1 cellular context compared by ENCODE assay signal in the genomic region with DNA sequence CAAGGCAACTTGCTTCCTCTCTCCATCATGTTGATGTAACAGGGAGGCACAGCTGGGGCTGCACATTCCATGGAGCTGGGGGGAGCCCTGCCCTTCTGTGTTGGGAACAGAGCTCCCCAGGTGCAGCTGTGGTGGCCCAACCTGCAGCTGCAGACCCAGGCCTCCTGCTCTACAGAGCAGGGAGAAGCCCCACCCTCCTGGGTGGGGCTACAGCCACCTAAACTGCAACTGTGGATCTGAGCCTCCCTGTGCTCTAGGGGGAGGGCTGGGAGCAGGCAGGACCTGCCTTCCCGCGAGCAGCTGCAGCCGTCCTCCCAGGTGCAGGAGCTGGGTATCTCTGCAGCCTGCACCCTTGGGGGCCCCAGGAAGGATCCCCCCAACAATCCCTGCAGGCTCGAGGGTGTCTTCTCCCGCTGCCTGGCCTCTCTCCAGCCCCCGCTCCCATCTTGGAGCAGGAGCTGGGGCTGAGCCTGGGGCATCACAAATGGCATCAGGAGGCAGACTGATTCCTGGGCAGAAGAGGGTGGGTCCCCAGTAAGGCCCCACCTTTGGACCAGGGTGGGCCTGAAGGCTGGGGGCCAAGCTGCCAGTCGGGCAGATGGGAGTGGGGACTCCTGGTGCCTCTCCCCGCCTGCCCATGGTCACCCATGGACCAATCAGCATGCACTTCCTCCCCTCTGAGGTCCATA.
TF ChIP-seq lines count a peak whose summit lies in the region.

No MANE protein-coding gene starts in this region.

TF ChIP-seq in GM23338, 12 proteins besides CTCF, POLR2A, EP300 and RAD21 (continued from another document):
- TF ChIP-seq, protein P1, sequence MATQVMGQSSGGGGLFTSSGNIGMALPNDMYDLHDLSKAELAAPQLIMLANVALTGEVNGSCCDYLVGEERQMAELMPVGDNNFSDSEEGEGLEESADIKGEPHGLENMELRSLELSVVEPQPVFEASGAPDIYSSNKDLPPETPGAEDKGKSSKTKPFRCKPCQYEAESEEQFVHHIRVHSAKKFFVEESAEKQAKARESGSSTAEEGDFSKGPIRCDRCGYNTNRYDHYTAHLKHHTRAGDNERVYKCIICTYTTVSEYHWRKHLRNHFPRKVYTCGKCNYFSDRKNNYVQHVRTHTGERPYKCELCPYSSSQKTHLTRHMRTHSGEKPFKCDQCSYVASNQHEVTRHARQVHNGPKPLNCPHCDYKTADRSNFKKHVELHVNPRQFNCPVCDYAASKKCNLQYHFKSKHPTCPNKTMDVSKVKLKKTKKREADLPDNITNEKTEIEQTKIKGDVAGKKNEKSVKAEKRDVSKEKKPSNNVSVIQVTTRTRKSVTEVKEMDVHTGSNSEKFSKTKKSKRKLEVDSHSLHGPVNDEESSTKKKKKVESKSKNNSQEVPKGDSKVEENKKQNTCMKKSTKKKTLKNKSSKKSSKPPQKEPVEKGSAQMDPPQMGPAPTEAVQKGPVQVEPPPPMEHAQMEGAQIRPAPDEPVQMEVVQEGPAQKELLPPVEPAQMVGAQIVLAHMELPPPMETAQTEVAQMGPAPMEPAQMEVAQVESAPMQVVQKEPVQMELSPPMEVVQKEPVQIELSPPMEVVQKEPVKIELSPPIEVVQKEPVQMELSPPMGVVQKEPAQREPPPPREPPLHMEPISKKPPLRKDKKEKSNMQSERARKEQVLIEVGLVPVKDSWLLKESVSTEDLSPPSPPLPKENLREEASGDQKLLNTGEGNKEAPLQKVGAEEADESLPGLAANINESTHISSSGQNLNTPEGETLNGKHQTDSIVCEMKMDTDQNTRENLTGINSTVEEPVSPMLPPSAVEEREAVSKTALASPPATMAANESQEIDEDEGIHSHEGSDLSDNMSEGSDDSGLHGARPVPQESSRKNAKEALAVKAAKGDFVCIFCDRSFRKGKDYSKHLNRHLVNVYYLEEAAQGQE (IDR thresholded peaks at IDR 0.05; ENCODE audit: unreplicated experiment), result no peak
- TF ChIP-seq, protein P2, sequence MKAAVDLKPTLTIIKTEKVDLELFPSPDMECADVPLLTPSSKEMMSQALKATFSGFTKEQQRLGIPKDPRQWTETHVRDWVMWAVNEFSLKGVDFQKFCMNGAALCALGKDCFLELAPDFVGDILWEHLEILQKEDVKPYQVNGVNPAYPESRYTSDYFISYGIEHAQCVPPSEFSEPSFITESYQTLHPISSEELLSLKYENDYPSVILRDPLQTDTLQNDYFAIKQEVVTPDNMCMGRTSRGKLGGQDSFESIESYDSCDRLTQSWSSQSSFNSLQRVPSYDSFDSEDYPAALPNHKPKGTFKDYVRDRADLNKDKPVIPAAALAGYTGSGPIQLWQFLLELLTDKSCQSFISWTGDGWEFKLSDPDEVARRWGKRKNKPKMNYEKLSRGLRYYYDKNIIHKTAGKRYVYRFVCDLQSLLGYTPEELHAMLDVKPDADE (IDR thresholded peaks at IDR 0.05), result no peak
- TF ChIP-seq POLR2AphosphoS5 (IDR thresholded peaks at IDR 0.05; ENCODE audit: low read depth), result no peak
- TF ChIP-seq, protein P3, sequence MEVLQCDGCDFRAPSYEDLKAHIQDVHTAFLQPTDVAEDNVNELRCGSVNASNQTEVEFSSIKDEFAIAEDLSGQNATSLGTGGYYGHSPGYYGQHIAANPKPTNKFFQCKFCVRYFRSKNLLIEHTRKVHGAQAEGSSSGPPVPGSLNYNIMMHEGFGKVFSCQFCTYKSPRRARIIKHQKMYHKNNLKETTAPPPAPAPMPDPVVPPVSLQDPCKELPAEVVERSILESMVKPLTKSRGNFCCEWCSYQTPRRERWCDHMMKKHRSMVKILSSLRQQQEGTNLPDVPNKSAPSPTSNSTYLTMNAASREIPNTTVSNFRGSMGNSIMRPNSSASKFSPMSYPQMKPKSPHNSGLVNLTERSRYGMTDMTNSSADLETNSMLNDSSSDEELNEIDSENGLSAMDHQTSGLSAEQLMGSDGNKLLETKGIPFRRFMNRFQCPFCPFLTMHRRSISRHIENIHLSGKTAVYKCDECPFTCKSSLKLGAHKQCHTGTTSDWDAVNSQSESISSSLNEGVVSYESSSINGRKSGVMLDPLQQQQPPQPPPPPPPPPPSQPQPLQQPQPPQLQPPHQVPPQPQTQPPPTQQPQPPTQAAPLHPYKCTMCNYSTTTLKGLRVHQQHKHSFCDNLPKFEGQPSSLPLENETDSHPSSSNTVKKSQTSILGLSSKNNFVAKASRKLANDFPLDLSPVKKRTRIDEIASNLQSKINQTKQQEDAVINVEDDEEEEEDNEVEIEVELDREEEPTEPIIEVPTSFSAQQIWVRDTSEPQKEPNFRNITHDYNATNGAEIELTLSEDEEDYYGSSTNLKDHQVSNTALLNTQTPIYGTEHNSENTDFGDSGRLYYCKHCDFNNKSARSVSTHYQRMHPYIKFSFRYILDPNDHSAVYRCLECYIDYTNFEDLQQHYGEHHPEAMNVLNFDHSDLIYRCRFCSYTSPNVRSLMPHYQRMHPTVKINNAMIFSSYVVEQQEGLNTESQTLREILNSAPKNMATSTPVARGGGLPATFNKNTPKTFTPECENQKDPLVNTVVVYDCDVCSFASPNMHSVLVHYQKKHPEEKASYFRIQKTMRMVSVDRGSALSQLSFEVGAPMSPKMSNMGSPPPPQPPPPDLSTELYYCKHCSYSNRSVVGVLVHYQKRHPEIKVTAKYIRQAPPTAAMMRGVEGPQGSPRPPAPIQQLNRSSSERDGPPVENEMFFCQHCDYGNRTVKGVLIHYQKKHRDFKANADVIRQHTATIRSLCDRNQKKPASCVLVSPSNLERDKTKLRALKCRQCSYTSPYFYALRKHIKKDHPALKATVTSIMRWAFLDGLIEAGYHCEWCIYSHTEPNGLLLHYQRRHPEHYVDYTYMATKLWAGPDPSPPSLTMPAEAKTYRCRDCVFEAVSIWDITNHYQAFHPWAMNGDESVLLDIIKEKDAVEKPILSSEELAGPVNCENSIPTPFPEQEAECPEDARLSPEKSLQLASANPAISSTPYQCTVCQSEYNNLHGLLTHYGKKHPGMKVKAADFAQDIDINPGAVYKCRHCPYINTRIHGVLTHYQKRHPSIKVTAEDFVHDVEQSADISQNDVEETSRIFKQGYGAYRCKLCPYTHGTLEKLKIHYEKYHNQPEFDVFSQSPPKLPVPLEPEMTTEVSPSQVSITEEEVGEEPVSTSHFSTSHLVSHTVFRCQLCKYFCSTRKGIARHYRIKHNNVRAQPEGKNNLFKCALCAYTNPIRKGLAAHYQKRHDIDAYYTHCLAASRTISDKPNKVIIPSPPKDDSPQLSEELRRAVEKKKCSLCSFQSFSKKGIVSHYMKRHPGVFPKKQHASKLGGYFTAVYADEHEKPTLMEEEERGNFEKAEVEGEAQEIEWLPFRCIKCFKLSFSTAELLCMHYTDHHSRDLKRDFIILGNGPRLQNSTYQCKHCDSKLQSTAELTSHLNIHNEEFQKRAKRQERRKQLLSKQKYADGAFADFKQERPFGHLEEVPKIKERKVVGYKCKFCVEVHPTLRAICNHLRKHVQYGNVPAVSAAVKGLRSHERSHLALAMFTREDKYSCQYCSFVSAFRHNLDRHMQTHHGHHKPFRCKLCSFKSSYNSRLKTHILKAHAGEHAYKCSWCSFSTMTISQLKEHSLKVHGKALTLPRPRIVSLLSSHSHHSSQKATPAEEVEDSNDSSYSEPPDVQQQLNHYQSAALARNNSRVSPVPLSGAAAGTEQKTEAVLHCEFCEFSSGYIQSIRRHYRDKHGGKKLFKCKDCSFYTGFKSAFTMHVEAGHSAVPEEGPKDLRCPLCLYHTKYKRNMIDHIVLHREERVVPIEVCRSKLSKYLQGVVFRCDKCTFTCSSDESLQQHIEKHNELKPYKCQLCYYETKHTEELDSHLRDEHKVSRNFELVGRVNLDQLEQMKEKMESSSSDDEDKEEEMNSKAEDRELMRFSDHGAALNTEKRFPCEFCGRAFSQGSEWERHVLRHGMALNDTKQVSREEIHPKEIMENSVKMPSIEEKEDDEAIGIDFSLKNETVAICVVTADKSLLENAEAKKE (CRISPR knock-in tag; IDR thresholded peaks at IDR 0.05), result no peak
- no peak for TF ChIP-seq EZH2 (IDR thresholded peaks at IDR 0.05; ENCODE audit: low read depth, unreplicated experiment)
- no peak for TF ChIP-seq ZNF114 (CRISPR knock-in tag; IDR thresholded peaks at IDR 0.05)
- TF ChIP-seq ZNF331 (CRISPR knock-in tag; IDR thresholded peaks at IDR 0.05; ENCODE audit: low read depth), result no peak
- TF ChIP-seq CREB1 (CRISPR knock-in tag; IDR thresholded peaks at IDR 0.05; ENCODE audit: low read depth), result no peak
